ENCODE assay signal across 1 cellular context in genomic region chr17:44361292-44362055, GRCh38.
TF ChIP-seq lines count a peak whose summit lies in the region.

No MANE protein-coding gene starts in this region.

TF ChIP-seq in HEK293, 187 proteins besides CTCF, POLR2A, EP300 and RAD21 (continued from another document):
- no peak for TF ChIP-seq ZNF513 (tag by site-specific recombination; IDR thresholded peaks at IDR 0.05)
- TF ChIP-seq ZNF704 (tag by site-specific recombination; IDR thresholded peaks at IDR 0.05), result no peak
- no peak for TF ChIP-seq ZNF624 (tag by site-specific recombination; IDR thresholded peaks at IDR 0.05)
- no peak for TF ChIP-seq ZNF350 (tag by site-specific recombination; IDR thresholded peaks at IDR 0.05)
- no peak for TF ChIP-seq ZBTB1 (tag by site-specific recombination; IDR thresholded peaks at IDR 0.05)
- TF ChIP-seq KLF1 (tag by site-specific recombination; IDR thresholded peaks at IDR 0.05), result peak; percentile 49; the same call in 1 of the 2 replicates
- no peak for TF ChIP-seq ZNF76 (tag by site-specific recombination; IDR thresholded peaks at IDR 0.05; ENCODE audit: borderline replicate concordance, low read depth)
- no peak for TF ChIP-seq ZNF571 (tag by site-specific recombination; IDR thresholded peaks at IDR 0.05)
- no peak for TF ChIP-seq GLI4 (tag by site-specific recombination; IDR thresholded peaks at IDR 0.05)
- no peak for TF ChIP-seq ZNF777 (tag by site-specific recombination; IDR thresholded peaks at IDR 0.05; ENCODE audit: borderline replicate concordance)
- TF ChIP-seq ZNF558 (tag by site-specific recombination; IDR thresholded peaks at IDR 0.05), result no peak
- TF ChIP-seq ZNF112 (tag by site-specific recombination; IDR thresholded peaks at IDR 0.05), result no peak
- no peak; the same call in 1 of the 2 replicates for TF ChIP-seq ZBTB20 (tag by site-specific recombination; IDR thresholded peaks at IDR 0.05)
- TF ChIP-seq REST (tag by site-specific recombination; IDR thresholded peaks at IDR 0.05), result no peak
- TF ChIP-seq ZNF155 (tag by site-specific recombination; IDR thresholded peaks at IDR 0.05), result no peak
- no peak for TF ChIP-seq TSHZ1 (tag by site-specific recombination; IDR thresholded peaks at IDR 0.05; ENCODE audit: borderline replicate concordance)
- no peak for TF ChIP-seq ZNF792 (tag by site-specific recombination; IDR thresholded peaks at IDR 0.05)
- TF ChIP-seq ZNF433 (tag by site-specific recombination; IDR thresholded peaks at IDR 0.05; ENCODE audit: low read depth), result no peak
- TF ChIP-seq ZNF488 (tag by site-specific recombination; IDR thresholded peaks at IDR 0.05), result no peak
- no peak for TF ChIP-seq GFI1B (tag by site-specific recombination; IDR thresholded peaks at IDR 0.05)
- TF ChIP-seq ZNF138 (tag by site-specific recombination; IDR thresholded peaks at IDR 0.05; ENCODE audit: borderline replicate concordance), result no peak
- no peak for TF ChIP-seq HIC1 (tag by site-specific recombination; IDR thresholded peaks at IDR 0.05)
- no peak for TF ChIP-seq ZXDB (tag by site-specific recombination; IDR thresholded peaks at IDR 0.05)
- no peak for TF ChIP-seq ZNF157 (tag by site-specific recombination; IDR thresholded peaks at IDR 0.05)
- TF ChIP-seq ZNF623 (tag by site-specific recombination; IDR thresholded peaks at IDR 0.05), result no peak
